Comparison of ENCODE assay signal across 12 cellular contexts in genomic region chr2:101972621-101973434, GRCh38. TPM values are rescaled to one million over a fixed set of nuclear protein-coding genes. Genes with fewer than 3 reads are reported as not detected.
DNase-seq lines count a peak whose midpoint lies in the region; TF ChIP-seq lines count a peak whose summit lies in the region.
"Had no signal": no experiment of that assay in that cellular context is flagged by ENCODE, and none has a peak within 500 bp of the region (broad histone marks: within the 10 kb centered on the region; RNA-seq: fewer than 3 reads in every experiment).

No MANE protein-coding gene starts in this region.

- H3K4me1 ChIP-seq in spleen: peaks cover 0 to 26% (median 3%) of the 10 kb centered on the region in 6 donors

- peak overlapping the region in 1 of 8 donors; percentile 10 for H3K4me3 ChIP-seq in spleen

- peaks cover 2% of the 10 kb centered on the region for H3K27me3 Mint-ChIP-seq in T-helper 2 cell treated with Interferon-gamma antibody and Interleukin-4, amounts not matched to agents 5 μg/mL and 100 μg/mL, for 36 hours (ENCODE audit: low read depth)

- intact Hi-C loops in spleen (cut with DNase I; ENCODE audit: low total_unique reads): no loop called here
- intact Hi-C loops in head of caudate nucleus (cut with DNase I): no loop called here

- H3K36me3 Mint-ChIP-seq in T-helper 2 cell treated with Interferon-gamma antibody and Interleukin-4, amounts not matched to agents 5 μg/mL and 100 μg/mL, for 36 hours (ENCODE audit: low read depth): peaks cover 2% of the 10 kb centered on the region

- DNase-seq in HCEC 1CT (peak; percentile 90), RWPE1 (ENCODE audit: low spot score) (peak; percentile 26), foreskin melanocyte (peak; percentile 31), spleen (no peak), head of caudate nucleus (no peak)
- DNase-seq in T-helper 2 cell treated with Interferon-gamma antibody and Interleukin-4, amounts not matched to agents 5 μg/mL and 100 μg/mL, for 36 hours (ENCODE audit: low spot score): no peak
- no peak for DNase-seq in stimulated activated CD4-positive, alpha-beta T cell treated with anti-CD3 and anti-CD28 coated beads, Interleukin-2, amount 100 ng/mL, for 48 hours
- DNase-seq: NCI-H1436; SHP77; small intestine; stimulated activated naive CD4-positive, alpha-beta T cell treated with Interleukin-2 at 50 U/mL for 16 hours had no signal

- H3K27ac ChIP-seq in RWPE1: peak overlapping the region; percentile 47; the same call in 1 of the 2 replicates
- peak overlapping the region in 7 of 8 donors; percentile 19 to 83 (median 70) for H3K27ac ChIP-seq in spleen

- H3K27ac Mint-ChIP-seq in T-helper 2 cell treated with Interferon-gamma antibody and Interleukin-4, amounts not matched to agents 5 μg/mL and 100 μg/mL, for 36 hours: no peak overlapping the region

- TF ChIP-seq CTCF in RWPE1 (conservative IDR thresholded peaks at IDR 0.05; ENCODE audit: low read depth): no peak
- no peak for TF ChIP-seq CTCF in spleen (IDR thresholded peaks at IDR 0.05 in 8 of 11, conservative IDR thresholded peaks at IDR 0.05 in 3 of 11)

- H3K36me3 ChIP-seq in spleen: no peaks in the 10 kb centered on the region

- POLR2A ChIA-PET in RWPE1 (lab: Yijun Ruan, JAX; ENCODE audit: low non-redundant PET): no interaction called here

- no peak for TF ChIP-seq POLR2A in spleen (IDR thresholded peaks at IDR 0.05)

- H3K4me3 Mint-ChIP-seq in T-helper 2 cell treated with Interferon-gamma antibody and Interleukin-4, amounts not matched to agents 5 μg/mL and 100 μg/mL, for 36 hours: no peak overlapping the region

- peaks cover 20% of the 10 kb centered on the region for H3K9me3 Mint-ChIP-seq in T-helper 2 cell treated with Interferon-gamma antibody and Interleukin-4, amounts not matched to agents 5 μg/mL and 100 μg/mL, for 36 hours

- WGBS in spleen, 5 donors: 45 to 74% (median 53%) methylated on average over 7 of the region's 7 CpGs

- CTCF ChIA-PET in RWPE1 (lab: Yijun Ruan, JAX): no interaction called here

- H3K9me3 ChIP-seq in spleen: peaks cover 0 to 16% (median 0%) of the 10 kb centered on the region in 8 donors

- no peaks in the 10 kb centered on the region for H3K4me1 Mint-ChIP-seq in T-helper 2 cell treated with Interferon-gamma antibody and Interleukin-4, amounts not matched to agents 5 μg/mL and 100 μg/mL, for 36 hours (ENCODE audit: low read depth)

- no peaks in the 10 kb centered on the region for H3K27me3 ChIP-seq in spleen (replicated peaks in 1 of 7)

RNA-seq across cellular contexts. Expression of gene IL1R2, which starts 18.9 kb away (rescaled TPM):
- total RNA-seq in spleen: 100 to 1,000 TPM in 6 of 7 donors, 10 to 100 TPM in 1; 24.5 to 607 (median 140) TPM
- polyA plus RNA-seq in spleen: 10 to 100 TPM; 20.1 to 62.9 (median 22.6) TPM
- total RNA-seq: chondrocyte had no signal

Comparison
In these comparisons a context has a peak if more than half of its experiments do, and no peak if none do; other contexts are left out.
1. DNase-seq: peak in HCEC 1CT (single experiment), RWPE1 (single experiment) and foreskin melanocyte (single experiment); none in spleen (single experiment), T-helper 2 cell treated with Interferon-gamma antibody and Interleukin-4, amounts not matched to agents 5 μg/mL and 100 μg/mL, for 36 hours (single experiment), head of caudate nucleus (0 of 42) and stimulated activated CD4-positive, alpha-beta T cell treated with anti-CD3 and anti-CD28 coated beads, Interleukin-2, amount 100 ng/mL, for 48 hours (0 of 2).